ENCODE assay signal across 22 cellular contexts in the genomic region with DNA sequence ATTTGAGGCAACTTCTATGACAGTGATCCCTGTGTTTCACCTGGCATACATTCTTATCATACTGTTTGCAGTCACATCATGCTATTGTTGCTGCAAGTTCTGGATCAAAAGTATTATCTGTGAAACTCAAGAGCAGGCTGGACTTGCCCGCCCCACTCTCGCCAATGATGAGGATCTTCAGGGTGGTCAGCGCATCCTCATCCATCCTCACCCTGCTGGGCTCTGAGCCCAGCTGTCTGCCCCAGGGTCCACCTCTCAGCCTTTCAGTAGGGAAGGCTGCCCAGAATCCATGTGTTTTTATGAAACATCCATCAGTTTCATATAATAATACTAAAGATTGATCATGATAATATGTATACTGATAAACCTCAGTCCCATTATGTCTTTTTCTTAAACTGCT.
"Had no signal": no experiment of that assay in that cellular context is flagged by ENCODE, and none has a peak within 500 bp of the region (broad histone marks: within the 10 kb centered on the region; RNA-seq: fewer than 3 reads in every experiment).

No MANE protein-coding gene starts in this region.

- H3K4me3 ChIP-seq: lung, mucosa of descending colon, right atrium auricular region, transverse colon had no signal

- H3K9me3 ChIP-seq: mucosa of descending colon, neutrophil, right atrium auricular region, transverse colon had no signal

- H3K4me1 Mint-ChIP-seq: activated naive CD8-positive, alpha-beta T cell treated with anti-CD3 and anti-CD28 coated beads for 36 hours; central memory CD8-positive, alpha-beta T cell; natural killer cell had no signal

- H3K36me3 ChIP-seq: brain microvascular endothelial cell, neutrophil, right atrium auricular region, transverse colon had no signal

- H3K4me3 Mint-ChIP-seq: activated naive CD8-positive, alpha-beta T cell treated with anti-CD3 and anti-CD28 coated beads for 36 hours; activated T-helper 1 cell treated with anti-CD3 and anti-CD28 coated beads, Interleukin-12 subunit alpha, Interleukin-12 subunit beta, Interleukin-2, Interleukin-4 antibody, amounts not matched to agents 30 ng/mL and 10 ng/mL and 1 ng/mL, durations not matched to agents 14 hours and 24 hours and 36 hours; central memory CD8-positive, alpha-beta T cell; dendritic cell treated with granulocyte-macrophage colony-stimulating factor and Interleukin-4, amounts not matched to agents 40 ng/mL and 50 ng/mL, for 4 days; effector memory CD8-positive, alpha-beta T cell; natural killer cell; T-helper 2 cell treated with Interferon-gamma antibody and Interleukin-4, amounts not matched to agents 5 μg/mL and 100 μg/mL, for 36 hours had no signal

- H3K27me3 ChIP-seq: brain microvascular endothelial cell, right atrium auricular region, transverse colon had no signal

- H3K36me3 Mint-ChIP-seq: activated naive CD8-positive, alpha-beta T cell treated with anti-CD3 and anti-CD28 coated beads for 36 hours; natural killer cell had no signal

- H3K27ac ChIP-seq: brain microvascular endothelial cell, epithelial cell of prostate, neutrophil, right atrium auricular region, transverse colon had no signal

- ATAC-seq: effector memory CD8-positive, alpha-beta T cell; mucosa of descending colon; natural killer cell had no signal

- H3K27ac Mint-ChIP-seq: activated naive CD8-positive, alpha-beta T cell treated with anti-CD3 and anti-CD28 coated beads for 36 hours; activated T-helper 1 cell treated with anti-CD3 and anti-CD28 coated beads, Interleukin-12 subunit alpha, Interleukin-12 subunit beta, Interleukin-2, Interleukin-4 antibody, amounts not matched to agents 30 ng/mL and 10 ng/mL and 1 ng/mL, durations not matched to agents 14 hours and 24 hours and 36 hours; dendritic cell treated with granulocyte-macrophage colony-stimulating factor and Interleukin-4, amounts not matched to agents 40 ng/mL and 50 ng/mL, for 4 days; effector memory CD8-positive, alpha-beta T cell; natural killer cell; progenitor cell of endocrine pancreas; T-helper 2 cell treated with Interferon-gamma antibody and Interleukin-4, amounts not matched to agents 5 μg/mL and 100 μg/mL, for 36 hours had no signal

- FAIRE-seq: islet of Langerhans, small intestine had no signal

- DNase-seq: activated CD4-positive, CD25-positive, alpha-beta regulatory T cell; activated naive CD8-positive, alpha-beta T cell treated with anti-CD3 and anti-CD28 coated beads for 36 hours; amygdala; effector memory CD8-positive, alpha-beta T cell; mucosa of descending colon; natural killer cell; small intestine; stimulated activated CD4-positive, alpha-beta T cell treated with anti-CD3 and anti-CD28 coated beads, Interleukin-4, amount 100 ng/mL, for 24 hours; stimulated activated naive CD4-positive, alpha-beta T cell; substantia nigra; transverse colon had no signal

- H3K27me3 Mint-ChIP-seq: dendritic cell treated with granulocyte-macrophage colony-stimulating factor and Interleukin-4, amounts not matched to agents 40 ng/mL and 50 ng/mL, for 4 days; progenitor cell of endocrine pancreas had no signal

- H3K4me1 ChIP-seq: right atrium auricular region had no signal

- H3K9me3 Mint-ChIP-seq: activated naive CD8-positive, alpha-beta T cell treated with anti-CD3 and anti-CD28 coated beads for 36 hours; activated T-helper 1 cell treated with anti-CD3 and anti-CD28 coated beads, Interleukin-12 subunit alpha, Interleukin-12 subunit beta, Interleukin-2, Interleukin-4 antibody, amounts not matched to agents 30 ng/mL and 10 ng/mL and 1 ng/mL, durations not matched to agents 14 hours and 24 hours and 36 hours; effector memory CD8-positive, alpha-beta T cell; natural killer cell; T-helper 2 cell treated with Interferon-gamma antibody and Interleukin-4, amounts not matched to agents 5 μg/mL and 100 μg/mL, for 36 hours had no signal
